Comparison of ENCODE assay signal across 26 cellular contexts in the genomic region with DNA sequence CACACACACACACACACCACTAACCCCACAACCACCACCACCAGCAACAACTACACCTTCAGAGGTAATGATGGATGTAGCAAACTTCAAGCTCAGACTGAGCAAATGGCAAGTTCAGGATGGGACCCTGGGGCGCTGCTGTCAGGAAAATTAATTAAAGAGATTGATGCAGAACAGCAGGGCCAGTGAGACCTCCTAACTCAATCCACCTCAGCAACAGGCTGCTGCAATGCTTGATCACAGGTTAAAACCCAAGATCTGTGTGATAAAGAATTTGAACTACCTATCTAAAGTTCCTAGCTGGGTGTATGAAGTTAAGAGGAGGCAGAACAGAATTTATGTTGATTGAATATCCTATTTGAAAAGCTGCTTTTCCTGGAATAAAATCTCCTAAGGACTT.
"Had no signal": no experiment of that assay in that cellular context is flagged by ENCODE, and none has a peak within 500 bp of the region (broad histone marks: within the 10 kb centered on the region; RNA-seq: fewer than 3 reads in every experiment).

No MANE protein-coding gene starts in this region.

- H3K9ac ChIP-seq: parathyroid adenoma had no signal

- H3K36me3 Mint-ChIP-seq: natural killer cell treated with Interleukin-12 subunit alpha and Interleukin-12 subunit beta and Interleukin-15 and Interleukin-18, amount 100 ng/mL, for 72 hours; stimulated activated memory B cell treated with anti-CD40 and anti-IgM and Interleukin-4, amounts not matched to agents 10 μg/mL and 1 μg/mL and 100 μg/mL, for 72 hours had no signal

- H3K4me3 ChIP-seq: heart right ventricle, hepatocyte, left lung, lung, mucosa of descending colon, psoas muscle, right lobe of liver, smooth muscle cell, tibial nerve, upper lobe of right lung had no signal

- H3K9me3 Mint-ChIP-seq: natural killer cell treated with Interleukin-12 subunit alpha and Interleukin-12 subunit beta and Interleukin-15 and Interleukin-18, amount 100 ng/mL, for 72 hours had no signal

- H3K79me2 ChIP-seq: hepatocyte, parathyroid adenoma had no signal

- H3K27me3 ChIP-seq: heart right ventricle, hepatocyte, left lung, right lobe of liver, tibial nerve, upper lobe of right lung had no signal

- H2AFZ ChIP-seq: hepatocyte, parathyroid adenoma had no signal

- H3K4me3 Mint-ChIP-seq: naive thymus-derived CD4-positive, alpha-beta T cell; natural killer cell treated with Interleukin-12 subunit alpha and Interleukin-12 subunit beta and Interleukin-15 and Interleukin-18, amount 100 ng/mL, for 72 hours; neural crest cell; stimulated activated memory B cell treated with anti-CD40 and anti-IgM and Interleukin-4, amounts not matched to agents 10 μg/mL and 1 μg/mL and 100 μg/mL, for 72 hours; stimulated activated naive CD8-positive, alpha-beta T cell treated with anti-CD3 and anti-CD28 coated beads, Interleukin-15, amount 100 ng/mL, for 72 hours had no signal

- ATAC-seq: heart right ventricle; left cardiac atrium; left lung; mucosa of descending colon; naive thymus-derived CD4-positive, alpha-beta T cell; natural killer cell treated with Interleukin-12 subunit alpha and Interleukin-12 subunit beta and Interleukin-15 and Interleukin-18, amount 100 ng/mL, for 72 hours; psoas muscle; right lobe of liver; stimulated activated memory B cell treated with anti-CD40 and anti-IgM and Interleukin-4, amounts not matched to agents 10 μg/mL and 1 μg/mL and 100 μg/mL, for 72 hours; stimulated activated naive CD8-positive, alpha-beta T cell treated with anti-CD3 and anti-CD28 coated beads, Interleukin-15, amount 100 ng/mL, for 72 hours; upper lobe of right lung had no signal

- H3K9me3 ChIP-seq: mucosa of descending colon, psoas muscle, right lobe of liver, tibial nerve, upper lobe of right lung had no signal

- H3K4me2 ChIP-seq: hepatocyte, smooth muscle cell had no signal

- DNase-seq: heart right ventricle; kidney glomerular epithelial cell; left cardiac atrium; left lung; midbrain; mucosa of descending colon; naive thymus-derived CD4-positive, alpha-beta T cell; nucleus accumbens; psoas muscle; right lobe of liver; stimulated activated CD4-positive, alpha-beta T cell treated with anti-CD3 and anti-CD28 coated beads, Interleukin-1b, Interleukin-23, amount 100 ng/mL, for 48 hours; stimulated activated CD4-positive, alpha-beta T cell treated with anti-CD3 and anti-CD28 coated beads, Interleukin-2, amount 100 ng/mL, for 48 hours; stimulated activated CD4-positive, alpha-beta T cell treated with anti-CD3 and anti-CD28 coated beads, Interleukin-4, amount 100 ng/mL, for 4 hours; stimulated activated CD8-positive, alpha-beta memory T cell treated with anti-CD3 and anti-CD28 coated beads, Interleukin-4, amount 100 ng/mL, for 48 hours; stimulated activated naive CD4-positive, alpha-beta T cell treated with Interleukin-2 at 50 U/mL for 16 hours; stimulated activated naive CD8-positive, alpha-beta T cell treated with anti-CD3 and anti-CD28 coated beads, Interleukin-15, amount 100 ng/mL, for 72 hours; substantia nigra; upper lobe of right lung had no signal

- H3K4me1 ChIP-seq: heart right ventricle, left lung, parathyroid adenoma, psoas muscle, right lobe of liver, tibial nerve, upper lobe of right lung had no signal

- H3K27ac ChIP-seq: heart right ventricle, hepatocyte, left lung, parathyroid adenoma, psoas muscle, right lobe of liver, tibial nerve, upper lobe of right lung had no signal

- H3K27me3 Mint-ChIP-seq: stimulated activated memory B cell treated with anti-CD40 and anti-IgM and Interleukin-4, amounts not matched to agents 10 μg/mL and 1 μg/mL and 100 μg/mL, for 72 hours; stimulated activated naive CD8-positive, alpha-beta T cell treated with anti-CD3 and anti-CD28 coated beads, Interleukin-15, amount 100 ng/mL, for 72 hours had no signal

- H3K4me1 Mint-ChIP-seq: neural crest cell; stimulated activated memory B cell treated with anti-CD40 and anti-IgM and Interleukin-4, amounts not matched to agents 10 μg/mL and 1 μg/mL and 100 μg/mL, for 72 hours had no signal

- H3K27ac Mint-ChIP-seq: naive thymus-derived CD4-positive, alpha-beta T cell; natural killer cell treated with Interleukin-12 subunit alpha and Interleukin-12 subunit beta and Interleukin-15 and Interleukin-18, amount 100 ng/mL, for 72 hours; stimulated activated memory B cell treated with anti-CD40 and anti-IgM and Interleukin-4, amounts not matched to agents 10 μg/mL and 1 μg/mL and 100 μg/mL, for 72 hours; stimulated activated naive CD8-positive, alpha-beta T cell treated with anti-CD3 and anti-CD28 coated beads, Interleukin-15, amount 100 ng/mL, for 72 hours had no signal

- H3K36me3 ChIP-seq: heart right ventricle, left lung, right lobe of liver, tibial nerve, upper lobe of right lung had no signal
